Comparison of ENCODE assay signal across 21 cellular contexts in genomic region chr6:135519343-135519742, GRCh38.
"Had no signal": no experiment of that assay in that cellular context is flagged by ENCODE, and none has a peak within 500 bp of the region (broad histone marks: within the 10 kb centered on the region; RNA-seq: fewer than 3 reads in every experiment).

No MANE protein-coding gene starts in this region.

- H3K4me1 Mint-ChIP-seq: immature natural killer cell; naive thymus-derived CD8-positive, alpha-beta T cell; stimulated activated naive B cell treated with anti-CD40 and anti-IgM and Interleukin-4, amounts not matched to agents 10 μg/mL and 1 μg/mL and 100 μg/mL, for 72 hours had no signal

- DNase-seq: hippocampal formation; immature natural killer cell; kidney; left colon; left lung; lower lobe of right lung; mammary epithelial cell; mesenchymal stem cell; naive thymus-derived CD8-positive, alpha-beta T cell; ovary; right lobe of liver; stimulated activated CD4-positive, alpha-beta T cell treated with anti-CD3 and anti-CD28 coated beads, Interleukin-1b, Interleukin-23, amount 100 ng/mL, for 48 hours; stimulated activated CD4-positive, alpha-beta T cell treated with anti-CD3 and anti-CD28 coated beads, Interleukin-2, amount 100 ng/mL, for 48 hours; stimulated activated CD4-positive, alpha-beta T cell treated with anti-CD3 and anti-CD28 coated beads, Interleukin-4, amount 100 ng/mL, for 4 hours; stimulated activated CD8-positive, alpha-beta memory T cell treated with anti-CD3 and anti-CD28 coated beads, Interleukin-4, amount 100 ng/mL, for 48 hours; stimulated activated naive B cell treated with anti-CD40 and anti-IgM and Interleukin-4, amounts not matched to agents 10 μg/mL and 1 μg/mL and 100 μg/mL, for 72 hours; substantia nigra; uterus had no signal

- H3K27ac Mint-ChIP-seq: immature natural killer cell; naive thymus-derived CD8-positive, alpha-beta T cell; progenitor cell of endocrine pancreas; stimulated activated naive B cell treated with anti-CD40 and anti-IgM and Interleukin-4, amounts not matched to agents 10 μg/mL and 1 μg/mL and 100 μg/mL, for 72 hours; stimulated activated naive CD8-positive, alpha-beta T cell treated with anti-CD3 and anti-CD28 coated beads, Interleukin-15, Interleukin-2, amounts not matched to agents 100 ng/mL and 50 ng/mL, for 24 hours; type B pancreatic cell had no signal

- H3K36me3 Mint-ChIP-seq: immature natural killer cell; stimulated activated naive B cell treated with anti-CD40 and anti-IgM and Interleukin-4, amounts not matched to agents 10 μg/mL and 1 μg/mL and 100 μg/mL, for 72 hours had no signal

- H3K9me3 Mint-ChIP-seq: immature natural killer cell had no signal

- H3K27me3 Mint-ChIP-seq: naive thymus-derived CD8-positive, alpha-beta T cell; progenitor cell of endocrine pancreas; stimulated activated naive B cell treated with anti-CD40 and anti-IgM and Interleukin-4, amounts not matched to agents 10 μg/mL and 1 μg/mL and 100 μg/mL, for 72 hours; type B pancreatic cell had no signal

- ATAC-seq: left colon; left lung; lower lobe of right lung; naive thymus-derived CD8-positive, alpha-beta T cell; right lobe of liver; stimulated activated naive B cell treated with anti-CD40 and anti-IgM and Interleukin-4, amounts not matched to agents 10 μg/mL and 1 μg/mL and 100 μg/mL, for 72 hours had no signal

- H3K4me3 Mint-ChIP-seq: immature natural killer cell; naive thymus-derived CD8-positive, alpha-beta T cell; stimulated activated naive B cell treated with anti-CD40 and anti-IgM and Interleukin-4, amounts not matched to agents 10 μg/mL and 1 μg/mL and 100 μg/mL, for 72 hours; stimulated activated naive CD8-positive, alpha-beta T cell treated with anti-CD3 and anti-CD28 coated beads, Interleukin-15, Interleukin-2, amounts not matched to agents 100 ng/mL and 50 ng/mL, for 24 hours; type B pancreatic cell had no signal
